Comparison of ENCODE assay signal across 32 cellular contexts in genomic region chr1:11779715-11780379, GRCh38. TPM values are rescaled to one million over a fixed set of nuclear protein-coding genes. Genes with fewer than 3 reads are reported as not detected.
"Had no signal": no experiment of that assay in that cellular context is flagged by ENCODE, and none has a peak within 500 bp of the region (broad histone marks: within the 10 kb centered on the region; RNA-seq: fewer than 3 reads in every experiment).

No MANE protein-coding gene starts in this region.

- H3K27ac ChIP-seq: brain microvascular endothelial cell, coronary artery, dorsolateral prefrontal cortex, WERI-Rb-1 had no signal

- H3K4me3 ChIP-seq: coronary artery, dorsolateral prefrontal cortex had no signal

- DNase-seq: activated B cell treated with CpG ODN at 0.5 μM for 24 hours; activated CD4-positive, alpha-beta T cell treated with anti-CD3 and anti-CD28 coated beads for 48 hours; activated CD4-positive, alpha-beta T cell treated with anti-CD3 and anti-CD28 coated beads, Interleukin-2, amount 50 U/mL, for 1 hour; activated CD4-positive, alpha-beta T cell treated with anti-CD3 and anti-CD28 coated beads, Interleukin-2, amount 50 U/mL, for 48 hours; activated CD8-positive, alpha-beta memory T cell treated with anti-CD3 and anti-CD28 coated beads for 24 hours; activated CD8-positive, alpha-beta T cell treated with anti-CD3 and anti-CD28 coated beads for 36 hours; activated effector memory CD4-positive, alpha-beta T cell treated with Interleukin-2 at 50 U/mL for 16 hours; activated gamma-delta T cell treated with Interleukin-2 at 50 U/mL for 16 hours; activated naive CD4-positive, alpha-beta T cell treated with anti-CD3 and anti-CD28 coated beads, Interleukin-2, amount 50 U/mL, for 16 hours; activated naive CD4-positive, alpha-beta T cell treated with Interleukin-2 at 50 U/mL for 16 hours; activated T-cell treated with anti-CD3 and anti-CD28 coated beads, Interleukin-2, amount 50 U/mL, for 4 hours; amniotic stem cell; anterior cingulate cortex; brain microvascular endothelial cell; dorsolateral prefrontal cortex; effector memory CD4-positive, alpha-beta T cell; endodermal cell; foreskin fibroblast; glutamatergic neuron; T-helper 1 cell; T-helper 17 cell; T1000; WERI-Rb-1 had no signal

- H3K36me3 ChIP-seq: brain microvascular endothelial cell, WERI-Rb-1 had no signal

- H3K27me3 ChIP-seq: brain microvascular endothelial cell, dorsolateral prefrontal cortex had no signal

- ATAC-seq: activated CD4-positive, CD25-positive, alpha-beta regulatory T cell treated with anti-CD3 and anti-CD28 coated beads, Interleukin-2, amount 50 U/mL, for 24 hours; activated CD8-positive, alpha-beta T cell treated with anti-CD3 and anti-CD28 coated beads for 36 hours; activated T-cell treated with anti-CD3 and anti-CD28 coated beads, Interleukin-2, amount 50 U/mL, for 4 hours; activated T-helper 17 cell treated with anti-CD3 and anti-CD28 coated beads, Interleukin-2, amount 50 U/mL, for 72 hours; esophagus mucosa; T-helper 17 cell had no signal

RNA-seq across cellular contexts. Expression of gene C1orf167, which starts 17.9 kb away (rescaled TPM):
- total RNA-seq: activated B cell treated with CpG ODN at 0.5 μM for 24 hours; activated CD8-positive, alpha-beta T cell treated with anti-CD3 and anti-CD28 coated beads for 36 hours; activated T-cell treated with anti-CD3 and anti-CD28 coated beads, Interleukin-2, amount 50 U/mL, for 4 hours; activated T-helper 17 cell treated with anti-CD3 and anti-CD28 coated beads, Interleukin-2, amount 50 U/mL, for 72 hours; astrocyte; bronchial epithelial cell; cerebellum; epithelial cell of proximal tubule; frontal cortex had no signal
